In genomic region chr10:18959369-18959768, GRCh38 we compare ENCODE assay signal across 38 cellular contexts.
"Had no signal": no experiment of that assay in that cellular context is flagged by ENCODE, and none has a peak within 500 bp of the region (broad histone marks: within the 10 kb centered on the region; RNA-seq: fewer than 3 reads in every experiment).

No MANE protein-coding gene starts in this region.

- H3K27me3 ChIP-seq: adrenal gland, ascending aorta, body of pancreas, brain microvascular endothelial cell, breast epithelium, cardiac muscle cell had no signal

- H3K4me1 Mint-ChIP-seq: activated naive CD4-positive, alpha-beta T cell treated with anti-CD3 and anti-CD28 coated beads, Interleukin-2, amount 10 ng/mL, durations not matched to agents 7 days and 5 days; activated naive CD4-positive, alpha-beta T cell treated with anti-CD3 and anti-CD28 coated beads, Interleukin-2, amount 50 U/mL, for 24 hours; activated naive CD8-positive, alpha-beta T cell treated with anti-CD3 and anti-CD28 coated beads for 36 hours; activated naive CD8-positive, alpha-beta T cell treated with anti-CD3 and anti-CD28 coated beads, Interleukin-2, amount 10 ng/mL, durations not matched to agents 7 days and 5 days; activated naive CD8-positive, alpha-beta T cell treated with anti-CD3 and anti-CD28 coated beads, Interleukin-2, amount 50 U/mL, for 24 hours; activated T-helper 17 cell treated with anti-CD3 and anti-CD28 coated beads, Interleukin-2, amount 50 U/mL, for 72 hours; brain; central memory CD8-positive, alpha-beta T cell had no signal

- H3K4me1 ChIP-seq: adrenal gland, ascending aorta, body of pancreas, breast epithelium had no signal

- H3K36me3 ChIP-seq: adrenal gland, ascending aorta, brain microvascular endothelial cell, breast epithelium, cardiac muscle cell had no signal

- H3K4me3 ChIP-seq: adrenal gland, ascending aorta, body of pancreas, breast epithelium, cardiac muscle cell had no signal

- H3K4me3 Mint-ChIP-seq: activated naive CD4-positive, alpha-beta T cell treated with anti-CD3 and anti-CD28 coated beads for 36 hours; activated naive CD4-positive, alpha-beta T cell treated with anti-CD3 and anti-CD28 coated beads, Interleukin-2, amount 10 ng/mL, durations not matched to agents 7 days and 5 days; activated naive CD4-positive, alpha-beta T cell treated with anti-CD3 and anti-CD28 coated beads, Interleukin-2, amount 50 U/mL, for 24 hours; activated naive CD8-positive, alpha-beta T cell; activated naive CD8-positive, alpha-beta T cell treated with anti-CD3 and anti-CD28 coated beads for 36 hours; activated naive CD8-positive, alpha-beta T cell treated with anti-CD3 and anti-CD28 coated beads, Interleukin-2, amount 10 ng/mL, durations not matched to agents 7 days and 5 days; activated naive CD8-positive, alpha-beta T cell treated with anti-CD3 and anti-CD28 coated beads, Interleukin-2, amount 50 U/mL, for 24 hours; activated T-cell treated with anti-CD3 and anti-CD28 coated beads, Interleukin-2, amount 50 U/mL, for 24 hours; activated T-cell treated with anti-CD3 and anti-CD28 coated beads, Interleukin-2, amount 50 U/mL, for 4 hours; activated T-cell treated with anti-CD3 and anti-CD28 coated beads, Interleukin-2, amount 50 U/mL, for 72 hours; activated T-helper 1 cell treated with anti-CD3 and anti-CD28 coated beads, Interleukin-12 subunit alpha, Interleukin-12 subunit beta, Interleukin-2, Interleukin-4 antibody, amounts not matched to agents 30 ng/mL and 10 ng/mL and 1 ng/mL, durations not matched to agents 14 hours and 24 hours and 36 hours; activated T-helper 17 cell treated with anti-CD3 and anti-CD28 coated beads, Interleukin-2, amount 50 U/mL, for 72 hours; brain; central memory CD8-positive, alpha-beta T cell had no signal

- H3K9me3 ChIP-seq: adrenal gland, ascending aorta, body of pancreas, breast epithelium had no signal

- DNase-seq: activated effector memory CD4-positive, alpha-beta T cell treated with anti-CD3 and anti-CD28 coated beads, Interleukin-2, amount 50 U/mL, for 16 hours; activated effector memory CD4-positive, alpha-beta T cell treated with Interleukin-2 at 50 U/mL for 16 hours; activated gamma-delta T cell; activated gamma-delta T cell treated with Interleukin-2 at 50 U/mL for 16 hours; activated naive CD4-positive, alpha-beta T cell; activated naive CD4-positive, alpha-beta T cell treated with anti-CD3 and anti-CD28 coated beads for 36 hours; activated naive CD4-positive, alpha-beta T cell treated with anti-CD3 and anti-CD28 coated beads, Interleukin-2, amount 10 ng/mL, durations not matched to agents 7 days and 5 days; activated naive CD4-positive, alpha-beta T cell treated with anti-CD3 and anti-CD28 coated beads, Interleukin-2, amount 50 U/mL, for 16 hours; activated naive CD4-positive, alpha-beta T cell treated with Interleukin-2 at 50 U/mL for 16 hours; activated naive CD8-positive, alpha-beta T cell treated with anti-CD3 and anti-CD28 coated beads for 36 hours; activated naive CD8-positive, alpha-beta T cell treated with anti-CD3 and anti-CD28 coated beads, Interleukin-2, amount 10 ng/mL, durations not matched to agents 7 days and 5 days; activated naive CD8-positive, alpha-beta T cell treated with anti-CD3 and anti-CD28 coated beads, Interleukin-2, amount 50 U/mL, for 24 hours; activated T-cell treated with anti-CD3 and anti-CD28 coated beads, Interleukin-2, amount 50 U/mL, for 1 hour; activated T-cell treated with anti-CD3 and anti-CD28 coated beads, Interleukin-2, amount 50 U/mL, for 24 hours; activated T-cell treated with anti-CD3 and anti-CD28 coated beads, Interleukin-2, amount 50 U/mL, for 4 hours; activated T-cell treated with anti-CD3 and anti-CD28 coated beads, Interleukin-2, amount 50 U/mL, for 48 hours; activated T-cell treated with anti-CD3 and anti-CD28 coated beads, Interleukin-2, amount 50 U/mL, for 72 hours; adrenal gland; amniotic stem cell; amygdala; anterior cingulate cortex; aorta; body of pancreas; brain microvascular endothelial cell; caudate nucleus; central memory CD4-positive, alpha-beta T cell; cerebellar nuclear complex had no signal

- H3K9me3 Mint-ChIP-seq: activated naive CD4-positive, alpha-beta T cell treated with anti-CD3 and anti-CD28 coated beads, Interleukin-2, amount 50 U/mL, for 24 hours; activated naive CD8-positive, alpha-beta T cell treated with anti-CD3 and anti-CD28 coated beads, Interleukin-2, amount 10 ng/mL, durations not matched to agents 7 days and 5 days; brain had no signal

- H3K27ac Mint-ChIP-seq: activated naive CD4-positive, alpha-beta T cell treated with anti-CD3 and anti-CD28 coated beads for 36 hours; activated naive CD4-positive, alpha-beta T cell treated with anti-CD3 and anti-CD28 coated beads, Interleukin-2, amount 10 ng/mL, durations not matched to agents 7 days and 5 days; activated naive CD4-positive, alpha-beta T cell treated with anti-CD3 and anti-CD28 coated beads, Interleukin-2, amount 50 U/mL, for 24 hours; activated naive CD4-positive, alpha-beta T cell treated with anti-CD3 and anti-CD28 coated beads, Interleukin-2, amount 50 U/mL, for 72 hours; activated naive CD8-positive, alpha-beta T cell; activated naive CD8-positive, alpha-beta T cell treated with anti-CD3 and anti-CD28 coated beads for 36 hours; activated naive CD8-positive, alpha-beta T cell treated with anti-CD3 and anti-CD28 coated beads, Interleukin-2, amount 10 ng/mL, durations not matched to agents 7 days and 5 days; activated naive CD8-positive, alpha-beta T cell treated with anti-CD3 and anti-CD28 coated beads, Interleukin-2, amount 50 U/mL, for 24 hours; activated T-cell treated with anti-CD3 and anti-CD28 coated beads, Interleukin-2, amount 50 U/mL, for 24 hours; activated T-cell treated with anti-CD3 and anti-CD28 coated beads, Interleukin-2, amount 50 U/mL, for 72 hours; activated T-helper 1 cell treated with anti-CD3 and anti-CD28 coated beads, Interleukin-12 subunit alpha, Interleukin-12 subunit beta, Interleukin-2, Interleukin-4 antibody, amounts not matched to agents 30 ng/mL and 10 ng/mL and 1 ng/mL, durations not matched to agents 14 hours and 24 hours and 36 hours; activated T-helper 17 cell treated with anti-CD3 and anti-CD28 coated beads, Interleukin-2, amount 50 U/mL, for 72 hours; activated T-helper 2 cell treated with anti-CD3 and anti-CD28 coated beads, Interferon-gamma antibody, Interleukin-2, Interleukin-4, amounts not matched to agents 10 μg/mL and 5 μg/mL and 100 μg/mL, durations not matched to agents 14 hours and 24 hours and 36 hours; brain had no signal

- ATAC-seq: activated naive CD4-positive, alpha-beta T cell treated with anti-CD3 and anti-CD28 coated beads, Interleukin-2, amount 50 U/mL, for 72 hours; activated naive CD8-positive, alpha-beta T cell treated with anti-CD3 and anti-CD28 coated beads, Interleukin-2, amount 50 U/mL, for 24 hours; activated T-cell treated with anti-CD3 and anti-CD28 coated beads, Interleukin-2, amount 50 U/mL, for 4 hours; activated T-cell treated with anti-CD3 and anti-CD28 coated beads, Interleukin-2, amount 50 U/mL, for 72 hours; activated T-helper 17 cell treated with anti-CD3 and anti-CD28 coated beads, Interleukin-2, amount 50 U/mL, for 72 hours; body of pancreas had no signal

- H3K27ac ChIP-seq: adrenal gland, ascending aorta, body of pancreas, brain microvascular endothelial cell, breast epithelium, cardiac muscle cell had no signal

- H3K36me3 Mint-ChIP-seq: activated naive CD4-positive, alpha-beta T cell treated with anti-CD3 and anti-CD28 coated beads, Interleukin-2, amount 10 ng/mL, durations not matched to agents 7 days and 5 days; activated naive CD4-positive, alpha-beta T cell treated with anti-CD3 and anti-CD28 coated beads, Interleukin-2, amount 50 U/mL, for 24 hours; activated naive CD4-positive, alpha-beta T cell treated with anti-CD3 and anti-CD28 coated beads, Interleukin-2, amount 50 U/mL, for 72 hours; activated naive CD8-positive, alpha-beta T cell; activated naive CD8-positive, alpha-beta T cell treated with anti-CD3 and anti-CD28 coated beads for 36 hours; activated naive CD8-positive, alpha-beta T cell treated with anti-CD3 and anti-CD28 coated beads, Interleukin-2, amount 10 ng/mL, durations not matched to agents 7 days and 5 days; brain had no signal
